ENCODE assay signal across 8 cellular contexts in genomic region chr1:155078496-155079209, GRCh38. TPM values are rescaled to one million over a fixed set of nuclear protein-coding genes. Genes with fewer than 3 reads are reported as not detected.
DNase-seq lines count a peak whose midpoint lies in the region; ATAC-seq and TF ChIP-seq lines count a peak whose summit lies in the region.

A gene with protein sequence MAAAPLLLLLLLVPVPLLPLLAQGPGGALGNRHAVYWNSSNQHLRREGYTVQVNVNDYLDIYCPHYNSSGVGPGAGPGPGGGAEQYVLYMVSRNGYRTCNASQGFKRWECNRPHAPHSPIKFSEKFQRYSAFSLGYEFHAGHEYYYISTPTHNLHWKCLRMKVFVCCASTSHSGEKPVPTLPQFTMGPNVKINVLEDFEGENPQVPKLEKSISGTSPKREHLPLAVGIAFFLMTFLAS (plus strand): TSS chr1:155078837. CDS start chr1:155078942, 105 bp downstream.

- no peaks in the 10 kb centered on the region for H3K9me3 Mint-ChIP-seq in CD4-positive, alpha-beta T cell

- no peaks in the 10 kb centered on the region for H3K36me3 Mint-ChIP-seq in CD4-positive, alpha-beta T cell (ENCODE audit: low read depth)

- peak within 1 kb of the TSS in 1 of 4 donors; percentile 57 for H3K4me3 ChIP-seq in adrenal gland
- H3K4me3 ChIP-seq in right atrium auricular region, result peak within 1 kb of the TSS; percentile 39 to 53
- peak within 1 kb of the TSS; percentile 64 for H3K4me3 ChIP-seq in psoas muscle

- intact Hi-C loops in CD4-positive, alpha-beta T cell (cut with DNase I, micrococcal nuclease), result no loop called here
- intact Hi-C loops in adrenal gland (cut with DNase I), result no loop called here
- intact Hi-C loops in psoas muscle (cut with DNase I), result no loop called here

- ATAC-seq in CD4-positive, alpha-beta T cell (ENCODE audit: poor library complexity), result peak; percentile 25
- ATAC-seq in HG02759 (IDR thresholded peaks at IDR 0.05; ENCODE audit: unreplicated experiment) (peak; percentile 58), psoas muscle (peak; percentile 70 to 88 (median 84)), GM21723 (IDR thresholded peaks at IDR 0.05; ENCODE audit: unreplicated experiment) (no peak), GM19467 (IDR thresholded peaks at IDR 0.05; ENCODE audit: unreplicated experiment) (no peak)

- H3K27me3 ChIP-seq in CD4-positive, alpha-beta T cell (ENCODE audit: control insufficient read depth, insufficient read depth, low read length), result peaks cover 38% of the 10 kb centered on the region
- H3K27me3 ChIP-seq in adrenal gland, result peaks cover 40% of the 10 kb centered on the region
- peaks cover 31 to 45% of the 10 kb centered on the region in 2 donors for H3K27me3 ChIP-seq in right atrium auricular region
- H3K27me3 ChIP-seq in psoas muscle (ENCODE audit: insufficient read depth in 3 of 3, low read length in 2 of 3), result peaks cover 0 to 50% (median 27%) of the 10 kb centered on the region in 3 donors

- no peak for TF ChIP-seq CTCF in CD4-positive, alpha-beta T cell (IDR thresholded peaks at IDR 0.05)
- no peak for TF ChIP-seq CTCF in adrenal gland (IDR thresholded peaks at IDR 0.05)
- no peak for TF ChIP-seq CTCF in right atrium auricular region (IDR thresholded peaks at IDR 0.05)
- no peak for TF ChIP-seq CTCF in psoas muscle (IDR thresholded peaks at IDR 0.05)

- H3K36me3 ChIP-seq in adrenal gland (replicated peaks in 1 of 2) (no peaks in the 10 kb centered on the region), right atrium auricular region (no peaks in the 10 kb centered on the region), psoas muscle (ENCODE audit: insufficient read depth in 1 of 2, low read depth in 1 of 2) (no peaks in the 10 kb centered on the region)

- peaks cover 28 to 46% of the 10 kb centered on the region in 2 donors for H3K4me1 ChIP-seq in adrenal gland (replicated peaks in 1 of 2)
- H3K4me1 ChIP-seq in right atrium auricular region, result peaks cover 0 to 45% of the 10 kb centered on the region in 2 donors
- H3K4me1 ChIP-seq in psoas muscle, result peaks cover 18% of the 10 kb centered on the region

- peak within 1 kb of the TSS; percentile 86 for H3K4me3 Mint-ChIP-seq in CD4-positive, alpha-beta T cell

- DNase-seq in CD4-positive, alpha-beta T cell, result peak in 9 of 10 experiments; percentile 33 to 72 (median 50)
- DNase-seq in SHP77 treated with DMSO at 0.1 percent for 48 hours (lab: John Stamatoyannopoulos, UW), result peak; percentile 35
- DNase-seq in adrenal gland, result peak in 5 of 7 donors; percentile 52 to 75 (median 62)
- no peak for DNase-seq in right atrium auricular region (ENCODE audit: low spot score)
- DNase-seq in psoas muscle, result peak; percentile 82 to 87

- H3K4me1 Mint-ChIP-seq in CD4-positive, alpha-beta T cell (ENCODE audit: low read depth), result peaks cover 53% of the 10 kb centered on the region

- CTCF ChIA-PET in CD4-positive, alpha-beta T cell (lab: Charles Lee), result interaction anchor here (0.8 to 1.5 kb wide), 4 partner anchors 8 to 17 kb away, joined by 3 to 6 read pairs (median 3); no protein-coding TSS in a partner anchor

- H3K27ac ChIP-seq in CD4-positive, alpha-beta T cell (ENCODE audit: low read depth, low read length), result no peak within 1 kb of the TSS
- H3K27ac ChIP-seq in adrenal gland, result no peak within 1 kb of the TSS
- no peak within 1 kb of the TSS for H3K27ac ChIP-seq in right atrium auricular region
- no peak within 1 kb of the TSS for H3K27ac ChIP-seq in psoas muscle

- TF ChIP-seq POLR2A in adrenal gland (IDR thresholded peaks at IDR 0.05), result no peak

- H3K27me3 Mint-ChIP-seq in CD4-positive, alpha-beta T cell, result peaks cover 30% of the 10 kb centered on the region

- whole genome bisulfite sequencing in adrenal gland, 4 donors, result 1 to 14% (median 2%) methylated on average over 1 to 56 of the region's 59 CpGs
- WGBS in psoas muscle, 3 donors, result 1 to 3% (median 2%) methylated on average over 43 to 59 of the region's 59 CpGs

- H3K27ac Mint-ChIP-seq in CD4-positive, alpha-beta T cell, result peak within 1 kb of the TSS; percentile 5

- POLR2A ChIA-PET in CD4-positive, alpha-beta T cell (lab: Charles Lee), result interaction anchor here (0.8 to 2.6 kb wide), 6 partner anchors 8 to 94 kb away, joined by 3 to 6 read pairs (median 4); partner anchors contain the start of genes ADAM15, EFNA4 and KRTCAP2

- H3K9me3 ChIP-seq in CD4-positive, alpha-beta T cell (ENCODE audit: control insufficient read depth, low read length), result no peaks in the 10 kb centered on the region
- no peaks in the 10 kb centered on the region for H3K9me3 ChIP-seq in adrenal gland (replicated peaks in 1 of 3)
- no peaks in the 10 kb centered on the region for H3K9me3 ChIP-seq in right atrium auricular region
- no peaks in the 10 kb centered on the region for H3K9me3 ChIP-seq in psoas muscle

RNA-seq across cellular contexts. Expression of the gene that starts here (rescaled TPM):
- under 1 TPM; 0.22 to 0.47 TPM for total RNA-seq in CD4-positive, alpha-beta T cell
- total RNA-seq in adrenal gland (1 to 10 TPM; 1.4 to 6.6 (median 2.7) TPM), right atrium auricular region (1 to 10 TPM in 1 of 2 donors, not detected in 1; 3.2 TPM), psoas muscle (under 1 TPM in 3 of 4 donors, not detected in 1; 0.32 to 0.69 (median 0.57) TPM)
- polyA plus RNA-seq in adrenal gland (1 to 10 TPM; 2.8 to 4.0 (median 3.7) TPM), psoas muscle (under 1 TPM; 0.17 to 1.00 (median 0.39) TPM)

Comparison
In these comparisons a context has a peak if more than half of its experiments do, and no peak if none do; other contexts are left out.
1. Peak in DNase-seq and ATAC-seq in CD4-positive, alpha-beta T cell; RNA of the gene not detected or under 1 TPM.
2. Peak in DNase-seq, ATAC-seq and H3K4me3 ChIP-seq in psoas muscle; RNA of the gene not detected or under 1 TPM.